In the genomic region with DNA sequence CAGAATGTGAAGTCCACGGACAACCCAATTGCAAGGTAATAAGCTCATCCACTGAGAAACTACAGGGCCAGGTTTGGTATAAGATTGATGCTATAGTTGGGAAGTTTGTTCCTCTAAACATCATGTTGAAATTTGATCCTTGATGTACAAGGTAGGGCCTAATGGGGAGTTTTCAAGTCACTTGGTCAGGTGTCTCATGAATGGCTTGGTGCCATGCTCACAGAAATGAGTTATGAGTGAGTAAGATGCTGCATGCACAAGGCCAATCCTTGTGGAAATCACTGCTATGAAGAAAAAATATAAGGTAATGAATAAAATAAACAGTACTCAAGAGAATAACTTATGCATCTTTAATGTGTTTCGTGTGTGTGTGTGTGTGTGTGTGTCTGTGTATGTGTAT, we compare ENCODE assay signal across 7 cellular contexts.
"Had no signal": no experiment of that assay in that cellular context is flagged by ENCODE, and none has a peak within 500 bp of the region (broad histone marks: within the 10 kb centered on the region; RNA-seq: fewer than 3 reads in every experiment).

No MANE protein-coding gene starts in this region.

- H2AFZ ChIP-seq: GM23338 had no signal

- H3K27ac ChIP-seq: HL-60 had no signal

- H3K4me3 ChIP-seq: GM23338 had no signal

- H3K4me2 ChIP-seq: GM23338 had no signal

- FAIRE-seq: H1, H54, HepG2 had no signal

- ATAC-seq: GM23338, HepG2 had no signal

- DNase-seq: H9, HCEC 1CT had no signal
